Comparison of ENCODE assay signal across 14 cellular contexts in the genomic region with DNA sequence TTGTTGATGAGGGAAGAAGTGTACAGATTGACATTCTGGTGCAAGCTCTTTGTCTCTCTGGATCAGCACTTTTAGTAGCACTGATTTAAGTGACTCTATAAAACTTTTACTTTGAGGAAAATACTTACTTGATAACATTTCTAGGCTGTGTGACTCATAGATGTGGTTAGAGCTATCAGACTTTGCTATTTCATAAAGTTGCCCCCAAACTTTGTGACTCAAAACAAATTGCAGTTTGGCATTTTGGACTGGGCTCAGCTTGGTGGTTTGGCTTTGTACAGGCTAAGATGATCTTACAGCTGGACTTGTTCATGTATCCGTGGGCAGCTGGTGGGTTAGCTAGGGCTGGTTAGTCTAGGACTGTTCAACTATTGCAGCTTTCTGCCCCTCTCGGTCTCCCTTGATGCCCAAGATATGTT. TPM values are rescaled to one million over a fixed set of nuclear protein-coding genes. Genes with fewer than 3 reads are reported as not detected.
DNase-seq lines count a peak whose midpoint lies in the region; ATAC-seq and TF ChIP-seq lines count a peak whose summit lies in the region.
"Had no signal": no experiment of that assay in that cellular context is flagged by ENCODE, and none has a peak within 500 bp of the region (broad histone marks: within the 10 kb centered on the region; RNA-seq: fewer than 3 reads in every experiment).

No MANE protein-coding gene starts in this region.

- H3K9me3 ChIP-seq in SJCRH30 (replicated peaks): no peaks in the 10 kb centered on the region
- H3K9me3 ChIP-seq: psoas muscle had no signal

- CTCF ChIA-PET in GM10248 (lab: Yijun Ruan, JAX): interaction anchor here (0.6 to 1.8 kb wide), 4 partner anchors 10 to 57 kb away, joined by 3 to 6 read pairs (median 3); no protein-coding TSS in a partner anchor

- peaks cover 0 to 3% of the 10 kb centered on the region in 2 donors for H3K9me3 Mint-ChIP-seq in activated naive CD4-positive, alpha-beta T cell treated with anti-CD3 and anti-CD28 coated beads, Interleukin-2, amount 50 U/mL, for 72 hours
- H3K9me3 Mint-ChIP-seq in stimulated activated effector memory CD8-positive, alpha-beta T cell treated with anti-CD3 and anti-CD28 coated beads, Interleukin-12 subunit alpha, Interleukin-12 subunit beta, amount 100 ng/mL, for 72 hours: no peaks in the 10 kb centered on the region
- H3K9me3 Mint-ChIP-seq: T-helper 1 cell treated with Interleukin-12 subunit alpha and Interleukin-12 subunit beta and Interleukin-4 antibody, amounts not matched to agents 30 μg/mL and 1 μg/mL, for 36 hours had no signal

- no peaks in the 10 kb centered on the region for H3K36me3 ChIP-seq in SJCRH30

- POLR2A ChIA-PET in GM10248 (lab: Yijun Ruan, JAX): no interaction called here

- H3K4me3 ChIP-seq in SJCRH30: no peak overlapping the region
- H3K4me3 ChIP-seq: psoas muscle had no signal

- peaks cover 42% of the 10 kb centered on the region for H3K4me1 ChIP-seq in SJCRH30
- H3K4me1 ChIP-seq: psoas muscle had no signal

- no peaks in the 10 kb centered on the region for H3K27me3 ChIP-seq in SJCRH30

- peak in 1 of 2 donors; percentile 27 for DNase-seq in activated naive CD4-positive, alpha-beta T cell treated with anti-CD3 and anti-CD28 coated beads, Interleukin-2, amount 50 U/mL, for 72 hours (ENCODE audit: low spot score in 2 of 2)
- DNase-seq in activated naive CD4-positive, alpha-beta T cell (lab: John Stamatoyannopoulos, UW): no peak
- DNase-seq in SJCRH30 (peak; percentile 47 to 55), epithelial cell of prostate (ENCODE audit: low read depth, low spot score) (no peak), GM10248 (ENCODE audit: extremely low spot score) (no peak)
- DNase-seq in stimulated activated effector memory CD8-positive, alpha-beta T cell treated with anti-CD3 and anti-CD28 coated beads, Interleukin-12 subunit alpha, Interleukin-12 subunit beta, amount 100 ng/mL, for 72 hours (ENCODE audit: low spot score in 2 of 2): peak in 1 of 2 donors; percentile 52
- DNase-seq: activated gamma-delta T cell treated with Interleukin-2 at 50 U/mL for 16 hours, C1 segment of cervical spinal cord, KBM-7, NCI-H510A treated with DMSO at 0.1 percent for 48 hours, psoas muscle had no signal

- H3K4me1 Mint-ChIP-seq in stimulated activated effector memory CD8-positive, alpha-beta T cell treated with anti-CD3 and anti-CD28 coated beads, Interleukin-12 subunit alpha, Interleukin-12 subunit beta, amount 100 ng/mL, for 72 hours: peaks cover 30% of the 10 kb centered on the region

- no peak overlapping the region for H3K4me3 Mint-ChIP-seq in stimulated activated effector memory CD8-positive, alpha-beta T cell treated with anti-CD3 and anti-CD28 coated beads, Interleukin-12 subunit alpha, Interleukin-12 subunit beta, amount 100 ng/mL, for 72 hours
- H3K4me3 Mint-ChIP-seq: T-helper 1 cell treated with Interleukin-12 subunit alpha and Interleukin-12 subunit beta and Interleukin-4 antibody, amounts not matched to agents 30 μg/mL and 1 μg/mL, for 36 hours had no signal

- peak overlapping the region in 1 of 2 donors; percentile 8 for H3K27ac Mint-ChIP-seq in activated naive CD4-positive, alpha-beta T cell treated with anti-CD3 and anti-CD28 coated beads, Interleukin-2, amount 50 U/mL, for 72 hours
- H3K27ac Mint-ChIP-seq in stimulated activated effector memory CD8-positive, alpha-beta T cell treated with anti-CD3 and anti-CD28 coated beads, Interleukin-12 subunit alpha, Interleukin-12 subunit beta, amount 100 ng/mL, for 72 hours: no peak overlapping the region
- H3K27ac Mint-ChIP-seq: T-helper 1 cell treated with Interleukin-12 subunit alpha and Interleukin-12 subunit beta and Interleukin-4 antibody, amounts not matched to agents 30 μg/mL and 1 μg/mL, for 36 hours had no signal

- H3K36me3 Mint-ChIP-seq in activated naive CD4-positive, alpha-beta T cell treated with anti-CD3 and anti-CD28 coated beads, Interleukin-2, amount 50 U/mL, for 72 hours: peaks cover 4 to 19% of the 10 kb centered on the region in 2 donors
- H3K36me3 Mint-ChIP-seq in stimulated activated effector memory CD8-positive, alpha-beta T cell treated with anti-CD3 and anti-CD28 coated beads, Interleukin-12 subunit alpha, Interleukin-12 subunit beta, amount 100 ng/mL, for 72 hours: no peaks in the 10 kb centered on the region

- peak; percentile 79 to 93 for ATAC-seq in activated naive CD4-positive, alpha-beta T cell treated with anti-CD3 and anti-CD28 coated beads, Interleukin-2, amount 50 U/mL, for 72 hours
- peak; percentile 85 for ATAC-seq in stimulated activated effector memory CD8-positive, alpha-beta T cell treated with anti-CD3 and anti-CD28 coated beads, Interleukin-12 subunit alpha, Interleukin-12 subunit beta, amount 100 ng/mL, for 72 hours
- no peak for ATAC-seq in HG03039 (IDR thresholded peaks at IDR 0.05; ENCODE audit: unreplicated experiment)
- no peak for ATAC-seq in HG03135 (IDR thresholded peaks at IDR 0.05; ENCODE audit: unreplicated experiment)
- ATAC-seq: psoas muscle had no signal

- TF ChIP-seq CTCF in GM10248 (IDR thresholded peaks at IDR 0.05; ENCODE audit: control extremely low read depth, extremely low read depth, low read depth, missing control alignments): no peak

- H3K27ac ChIP-seq in SJCRH30: peak overlapping the region; percentile 51
- H3K27ac ChIP-seq in epithelial cell of prostate: peak overlapping the region; percentile 64
- H3K27ac ChIP-seq: psoas muscle had no signal

RNA-seq across cellular contexts. Expression of gene GLS, which starts 42.1 kb away (rescaled TPM):
- 100 to 1,000 TPM; 282 to 501 TPM for total RNA-seq in activated naive CD4-positive, alpha-beta T cell treated with anti-CD3 and anti-CD28 coated beads, Interleukin-2, amount 50 U/mL, for 72 hours
- total RNA-seq in SJCRH30 (2014; rRNA removed; shearing (Covaris generic)): 243 and 283 TPM in 2 replicates

Comparison
In these comparisons a context has a peak if more than half of its experiments do, and no peak if none do; other contexts are left out.
1. ATAC-seq: peak in activated naive CD4-positive, alpha-beta T cell treated with anti-CD3 and anti-CD28 coated beads, Interleukin-2, amount 50 U/mL, for 72 hours (2 of 2) and stimulated activated effector memory CD8-positive, alpha-beta T cell treated with anti-CD3 and anti-CD28 coated beads, Interleukin-12 subunit alpha, Interleukin-12 subunit beta, amount 100 ng/mL, for 72 hours (single experiment); none in HG03039 (single experiment) and HG03135 (single experiment).
2. DNase-seq: peak in SJCRH30 (2 of 2); none in activated naive CD4-positive, alpha-beta T cell (0 of 4), epithelial cell of prostate (single experiment) and GM10248 (single experiment).